8 cellular contexts compared by ENCODE assay signal in genomic region chr15:38699633-38700230, GRCh38.
DNase-seq lines count a peak whose midpoint lies in the region; ATAC-seq and TF ChIP-seq lines count a peak whose summit lies in the region.

No MANE protein-coding gene starts in this region.

- TF ChIP-seq POLR2A in tibial nerve (IDR thresholded peaks at IDR 0.05), result no peak

- no peak overlapping the region for H3K27ac Mint-ChIP-seq in nephron

- TF ChIP-seq CTCF in AG10803 (conservative IDR thresholded peaks at IDR 0.05; ENCODE audit: low read length) (peak; percentile 91), nephron (IDR thresholded peaks at IDR 0.05; ENCODE audit: unreplicated experiment in 3 of 3) (peak; percentile 72 to 78 (median 74)), tibial nerve (IDR thresholded peaks at IDR 0.05) (peak; percentile 55 to 80 (median 76))

- H3K36me3 ChIP-seq in tibial nerve, result no peaks in the 10 kb centered on the region

- peaks cover 9% of the 10 kb centered on the region for H3K4me1 Mint-ChIP-seq in nephron

- no peaks in the 10 kb centered on the region for H3K9me3 Mint-ChIP-seq in nephron

- DNase-seq in AG10803 (ENCODE audit: low read depth), result peak; percentile 67
- peak; percentile 50 for DNase-seq in NOMO-1 treated with DMSO at 0.1 percent for 48 hours (lab: John Stamatoyannopoulos, UW; ENCODE audit: unreplicated experiment)
- peak; percentile 68 for DNase-seq in activated CD8-positive, alpha-beta memory T cell treated with anti-CD3 and anti-CD28 coated beads, Interleukin-2, amount 50 U/mL, for 4 hours
- peak; percentile 35 to 82 for DNase-seq in tibial nerve (ENCODE audit: low spot score in 2 of 2)

- no peaks in the 10 kb centered on the region for H3K36me3 Mint-ChIP-seq in nephron (ENCODE audit: low read depth)

- H3K27me3 Mint-ChIP-seq in nephron (ENCODE audit: low read depth), result peaks cover 8% of the 10 kb centered on the region

- no peaks in the 10 kb centered on the region for H3K9me3 ChIP-seq in tibial nerve

- H3K27me3 ChIP-seq in tibial nerve, result no peaks in the 10 kb centered on the region

- WGBS in tibial nerve, 2 donors, result 67 to 71% methylated on average over 2 of the region's 2 CpGs

- ATAC-seq in GM18511 (IDR thresholded peaks at IDR 0.05; ENCODE audit: unreplicated experiment) (peak; percentile 54), HG03342 (IDR thresholded peaks at IDR 0.05; ENCODE audit: unreplicated experiment) (peak; percentile 52), esophagus mucosa (peak; percentile 61)

- no peaks in the 10 kb centered on the region for H3K4me1 ChIP-seq in tibial nerve

- no peak for TF ChIP-seq EP300 in tibial nerve (IDR thresholded peaks at IDR 0.05)

- H3K4me3 ChIP-seq in AG10803 (ENCODE audit: low read length), result no peak overlapping the region
- H3K4me3 ChIP-seq in tibial nerve, result no peak overlapping the region

- H3K4me3 Mint-ChIP-seq in nephron, result no peak overlapping the region

- no peak overlapping the region for H3K27ac ChIP-seq in tibial nerve
